ENCODE assay signal across 1 cellular context in genomic region chr20:37178839-37179670, GRCh38.
TF ChIP-seq lines count a peak whose summit lies in the region.

Gene MROH8 (minus strand): TSS chr20:37179548.
Gene RPN2 (plus strand): TSS chr20:37179330. CDS start chr20:37179357, 27 bp downstream.

TF ChIP-seq in GM12878, 131 proteins besides CTCF, POLR2A, EP300 and RAD21 (continued from another document and continues in another):
- TF ChIP-seq TCF12 (IDR thresholded peaks at IDR 0.05; ENCODE audit: low read depth, low read length): 0 out of 2 replicates have a peak, but pooled peaks have one; percentile 12
- peak; percentile 10; the same call in 1 of the 2 replicates for TF ChIP-seq MTA2 (IDR thresholded peaks at IDR 0.05; ENCODE audit: low read depth)
- TF ChIP-seq CBX3 (IDR thresholded peaks at IDR 0.05; ENCODE audit: borderline replicate concordance, low read depth): no peak
- TF ChIP-seq RBBP5 (conservative IDR thresholded peaks at IDR 0.05): no peak
- TF ChIP-seq BHLHE40 (IDR thresholded peaks at IDR 0.05; ENCODE audit: borderline replicate concordance in 1 of 2, low read depth in 2 of 2, low read length in 1 of 2): peak; percentile 96 to 99
- TF ChIP-seq MLLT1 (IDR thresholded peaks at IDR 0.05): peak; percentile 77; the same call in 1 of the 2 replicates
- no peak for TF ChIP-seq RAD51 (IDR thresholded peaks at IDR 0.05)
- TF ChIP-seq NFYA (IDR thresholded peaks at IDR 0.05; ENCODE audit: borderline replicate concordance, low read depth, low read length): peak; percentile 60
- peak; percentile 26; the same call in 1 of the 2 replicates for TF ChIP-seq NFIC (IDR thresholded peaks at IDR 0.05; ENCODE audit: low read depth, low read length)
- peak; percentile 33 for TF ChIP-seq HCFC1 (IDR thresholded peaks at IDR 0.05; ENCODE audit: low read length)
- TF ChIP-seq ASH2L (IDR thresholded peaks at IDR 0.05; ENCODE audit: borderline replicate concordance, low read depth): no peak
- TF ChIP-seq ZNF687 (IDR thresholded peaks at IDR 0.05): no peak
- TF ChIP-seq IKZF1 (conservative IDR thresholded peaks at IDR 0.05): peak; percentile 95
- peak; percentile 55; the same call in 1 of the 2 replicates for TF ChIP-seq TBL1XR1 (IDR thresholded peaks at IDR 0.05; ENCODE audit: low read depth, low read length)
- TF ChIP-seq CHD2 (IDR thresholded peaks at IDR 0.05; ENCODE audit: borderline replicate concordance, low read depth, low read length): peak; percentile 87
- TF ChIP-seq ZNF207 (IDR thresholded peaks at IDR 0.05; ENCODE audit: borderline replicate concordance): peak; percentile 98
- peak; percentile 64; the same call in 1 of the 2 replicates for TF ChIP-seq CBFB (IDR thresholded peaks at IDR 0.05; ENCODE audit: low read depth)
- TF ChIP-seq, protein P1, sequence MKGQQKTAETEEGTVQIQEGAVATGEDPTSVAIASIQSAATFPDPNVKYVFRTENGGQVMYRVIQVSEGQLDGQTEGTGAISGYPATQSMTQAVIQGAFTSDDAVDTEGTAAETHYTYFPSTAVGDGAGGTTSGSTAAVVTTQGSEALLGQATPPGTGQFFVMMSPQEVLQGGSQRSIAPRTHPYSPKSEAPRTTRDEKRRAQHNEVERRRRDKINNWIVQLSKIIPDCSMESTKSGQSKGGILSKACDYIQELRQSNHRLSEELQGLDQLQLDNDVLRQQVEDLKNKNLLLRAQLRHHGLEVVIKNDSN (IDR thresholded peaks at IDR 0.05; ENCODE audit: borderline replicate concordance, extremely low read length, insufficient read depth, low read depth, low read length): no peak
- TF ChIP-seq TCF3 (IDR thresholded peaks at IDR 0.05; ENCODE audit: borderline replicate concordance, insufficient read depth, low read depth, low read length): no peak
- TF ChIP-seq POLR2AphosphoS2 (IDR thresholded peaks at IDR 0.05; ENCODE audit: low read depth, low read length): 0 out of 2 replicates have a peak, but pooled peaks have one; percentile 47
- peak; percentile 78; the same call in 1 of the 2 replicates for TF ChIP-seq GABPA (IDR thresholded peaks at IDR 0.05; ENCODE audit: low read depth)
- no peak for TF ChIP-seq NR2C1 (IDR thresholded peaks at IDR 0.05)
- TF ChIP-seq MYC (IDR thresholded peaks at IDR 0.05; ENCODE audit: insufficient read depth, insufficient read length, insufficient replicate concordance, low read length, severe bottlenecking): no peak
- TF ChIP-seq ZNF24 (IDR thresholded peaks at IDR 0.05): no peak
- no peak for TF ChIP-seq SUZ12 (IDR thresholded peaks at IDR 0.05; ENCODE audit: unreplicated experiment)
- peak; percentile 56 to 62; a peak in 3 of 4 replicates for TF ChIP-seq IKZF2 (IDR thresholded peaks at IDR 0.05)
- TF ChIP-seq, protein P2, sequence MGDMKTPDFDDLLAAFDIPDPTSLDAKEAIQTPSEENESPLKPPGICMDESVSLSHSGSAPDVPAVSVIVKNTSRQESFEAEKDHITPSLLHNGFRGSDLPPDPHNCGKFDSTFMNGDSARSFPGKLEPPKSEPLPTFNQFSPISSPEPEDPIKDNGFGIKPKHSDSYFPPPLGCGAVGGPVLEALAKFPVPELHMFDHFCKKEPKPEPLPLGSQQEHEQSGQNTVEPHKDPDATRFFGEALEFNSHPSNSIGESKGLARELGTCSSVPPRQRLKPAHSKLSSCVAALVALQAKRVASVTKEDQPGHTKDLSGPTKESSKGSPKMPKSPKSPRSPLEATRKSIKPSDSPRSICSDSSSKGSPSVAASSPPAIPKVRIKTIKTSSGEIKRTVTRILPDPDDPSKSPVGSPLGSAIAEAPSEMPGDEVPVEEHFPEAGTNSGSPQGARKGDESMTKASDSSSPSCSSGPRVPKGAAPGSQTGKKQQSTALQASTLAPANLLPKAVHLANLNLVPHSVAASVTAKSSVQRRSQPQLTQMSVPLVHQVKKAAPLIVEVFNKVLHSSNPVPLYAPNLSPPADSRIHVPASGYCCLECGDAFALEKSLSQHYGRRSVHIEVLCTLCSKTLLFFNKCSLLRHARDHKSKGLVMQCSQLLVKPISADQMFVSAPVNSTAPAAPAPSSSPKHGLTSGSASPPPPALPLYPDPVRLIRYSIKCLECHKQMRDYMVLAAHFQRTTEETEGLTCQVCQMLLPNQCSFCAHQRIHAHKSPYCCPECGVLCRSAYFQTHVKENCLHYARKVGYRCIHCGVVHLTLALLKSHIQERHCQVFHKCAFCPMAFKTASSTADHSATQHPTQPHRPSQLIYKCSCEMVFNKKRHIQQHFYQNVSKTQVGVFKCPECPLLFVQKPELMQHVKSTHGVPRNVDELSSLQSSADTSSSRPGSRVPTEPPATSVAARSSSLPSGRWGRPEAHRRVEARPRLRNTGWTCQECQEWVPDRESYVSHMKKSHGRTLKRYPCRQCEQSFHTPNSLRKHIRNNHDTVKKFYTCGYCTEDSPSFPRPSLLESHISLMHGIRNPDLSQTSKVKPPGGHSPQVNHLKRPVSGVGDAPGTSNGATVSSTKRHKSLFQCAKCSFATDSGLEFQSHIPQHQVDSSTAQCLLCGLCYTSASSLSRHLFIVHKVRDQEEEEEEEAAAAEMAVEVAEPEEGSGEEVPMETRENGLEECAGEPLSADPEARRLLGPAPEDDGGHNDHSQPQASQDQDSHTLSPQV (IDR thresholded peaks at IDR 0.05): no peak
- TF ChIP-seq RELA (IDR thresholded peaks at IDR 0.05; ENCODE audit: borderline replicate concordance, partially characterized antibody): peak; percentile 72
- TF ChIP-seq, protein P3, sequence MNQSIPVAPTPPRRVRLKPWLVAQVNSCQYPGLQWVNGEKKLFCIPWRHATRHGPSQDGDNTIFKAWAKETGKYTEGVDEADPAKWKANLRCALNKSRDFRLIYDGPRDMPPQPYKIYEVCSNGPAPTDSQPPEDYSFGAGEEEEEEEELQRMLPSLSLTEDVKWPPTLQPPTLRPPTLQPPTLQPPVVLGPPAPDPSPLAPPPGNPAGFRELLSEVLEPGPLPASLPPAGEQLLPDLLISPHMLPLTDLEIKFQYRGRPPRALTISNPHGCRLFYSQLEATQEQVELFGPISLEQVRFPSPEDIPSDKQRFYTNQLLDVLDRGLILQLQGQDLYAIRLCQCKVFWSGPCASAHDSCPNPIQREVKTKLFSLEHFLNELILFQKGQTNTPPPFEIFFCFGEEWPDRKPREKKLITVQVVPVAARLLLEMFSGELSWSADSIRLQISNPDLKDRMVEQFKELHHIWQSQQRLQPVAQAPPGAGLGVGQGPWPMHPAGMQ (IDR thresholded peaks at IDR 0.05; ENCODE audit: borderline replicate concordance): no peak
- TF ChIP-seq, protein P4, sequence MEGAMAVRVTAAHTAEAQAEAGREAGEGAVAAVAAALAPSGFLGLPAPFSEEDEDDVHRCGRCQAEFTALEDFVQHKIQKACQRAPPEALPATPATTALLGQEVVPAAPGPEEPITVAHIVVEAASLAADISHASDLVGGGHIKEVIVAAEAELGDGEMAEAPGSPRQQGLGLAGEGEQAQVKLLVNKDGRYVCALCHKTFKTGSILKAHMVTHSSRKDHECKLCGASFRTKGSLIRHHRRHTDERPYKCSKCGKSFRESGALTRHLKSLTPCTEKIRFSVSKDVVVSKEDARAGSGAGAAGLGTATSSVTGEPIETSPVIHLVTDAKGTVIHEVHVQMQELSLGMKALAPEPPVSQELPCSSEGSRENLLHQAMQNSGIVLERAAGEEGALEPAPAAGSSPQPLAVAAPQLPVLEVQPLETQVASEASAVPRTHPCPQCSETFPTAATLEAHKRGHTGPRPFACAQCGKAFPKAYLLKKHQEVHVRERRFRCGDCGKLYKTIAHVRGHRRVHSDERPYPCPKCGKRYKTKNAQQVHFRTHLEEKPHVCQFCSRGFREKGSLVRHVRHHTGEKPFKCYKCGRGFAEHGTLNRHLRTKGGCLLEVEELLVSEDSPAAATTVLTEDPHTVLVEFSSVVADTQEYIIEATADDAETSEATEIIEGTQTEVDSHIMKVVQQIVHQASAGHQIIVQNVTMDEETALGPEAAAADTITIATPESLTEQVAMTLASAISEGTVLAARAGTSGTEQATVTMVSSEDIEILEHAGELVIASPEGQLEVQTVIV (IDR thresholded peaks at IDR 0.05; ENCODE audit: borderline replicate concordance, partially characterized antibody): peak; percentile 97
- peak; percentile 73 for TF ChIP-seq LARP7 (IDR thresholded peaks at IDR 0.05)
- peak; percentile 99 for TF ChIP-seq JUND (IDR thresholded peaks at IDR 0.05; ENCODE audit: low read depth, low read length)
- TF ChIP-seq PML (IDR thresholded peaks at IDR 0.05; ENCODE audit: low read length): no peak; the same call in none of the 2 replicates
- peak; percentile 85 for TF ChIP-seq TAF1 (IDR thresholded peaks at IDR 0.05; ENCODE audit: borderline replicate concordance, low read depth, low read length)
- no peak for TF ChIP-seq SMAD1 (IDR thresholded peaks at IDR 0.05; ENCODE audit: low read depth, partially characterized antibody)
- peak; percentile 88 for TF ChIP-seq NBN (IDR thresholded peaks at IDR 0.05)
- peak; percentile 56; the same call in 1 of the 2 replicates for TF ChIP-seq NR2F1 (conservative IDR thresholded peaks at IDR 0.05)
- TF ChIP-seq ETV6 (conservative IDR thresholded peaks at IDR 0.05 in 1 of 2, IDR thresholded peaks at IDR 0.05 in 1 of 2; ENCODE audit: borderline replicate concordance in 1 of 2, low read depth in 1 of 2): no peak
- TF ChIP-seq MEF2A (IDR thresholded peaks at IDR 0.05; ENCODE audit: insufficient read depth, low read depth, low read length): 0 out of 2 replicates have a peak, but pooled peaks have one; percentile 16
- peak; percentile 67; the same call in 1 of the 2 replicates for TF ChIP-seq BACH1 (IDR thresholded peaks at IDR 0.05; ENCODE audit: borderline replicate concordance)
- peak; percentile 99 for TF ChIP-seq CHD1 (IDR thresholded peaks at IDR 0.05; ENCODE audit: low read depth, low read length)
- TF ChIP-seq BCL11A (IDR thresholded peaks at IDR 0.05; ENCODE audit: low read depth, low read length): no peak
- TF ChIP-seq, protein P5, sequence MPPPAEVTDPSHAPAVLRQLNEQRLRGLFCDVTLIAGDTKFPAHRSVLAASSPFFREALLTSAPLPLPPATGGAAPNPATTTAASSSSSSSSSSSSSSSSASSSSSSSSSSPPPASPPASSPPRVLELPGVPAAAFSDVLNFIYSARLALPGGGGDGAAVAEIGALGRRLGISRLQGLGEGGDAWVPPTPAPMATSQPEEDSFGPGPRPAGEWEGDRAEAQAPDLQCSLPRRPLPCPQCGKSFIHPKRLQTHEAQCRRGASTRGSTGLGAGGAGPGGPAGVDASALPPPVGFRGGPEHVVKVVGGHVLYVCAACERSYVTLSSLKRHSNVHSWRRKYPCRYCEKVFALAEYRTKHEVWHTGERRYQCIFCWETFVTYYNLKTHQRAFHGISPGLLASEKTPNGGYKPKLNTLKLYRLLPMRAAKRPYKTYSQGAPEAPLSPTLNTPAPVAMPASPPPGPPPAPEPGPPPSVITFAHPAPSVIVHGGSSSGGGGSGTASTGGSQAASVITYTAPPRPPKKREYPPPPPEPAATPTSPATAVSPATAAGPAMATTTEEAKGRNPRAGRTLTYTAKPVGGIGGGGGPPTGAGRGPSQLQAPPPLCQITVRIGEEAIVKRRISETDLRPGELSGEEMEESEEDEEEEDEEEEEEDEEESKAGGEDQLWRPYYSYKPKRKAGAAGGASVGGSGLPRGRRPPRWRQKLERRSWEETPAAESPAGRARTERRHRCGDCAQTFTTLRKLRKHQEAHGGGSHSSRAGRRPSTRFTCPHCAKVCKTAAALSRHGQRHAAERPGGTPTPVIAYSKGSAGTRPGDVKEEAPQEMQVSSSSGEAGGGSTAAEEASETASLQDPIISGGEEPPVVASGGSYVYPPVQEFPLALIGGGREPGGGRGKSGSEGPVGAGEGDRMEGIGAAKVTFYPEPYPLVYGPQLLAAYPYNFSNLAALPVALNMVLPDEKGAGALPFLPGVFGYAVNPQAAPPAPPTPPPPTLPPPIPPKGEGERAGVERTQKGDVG (CRISPR knock-in tag; IDR thresholded peaks at IDR 0.05): no peak
- no peak for TF ChIP-seq NFXL1 (IDR thresholded peaks at IDR 0.05; ENCODE audit: borderline replicate concordance)
- no peak for TF ChIP-seq MYB (IDR thresholded peaks at IDR 0.05; ENCODE audit: borderline replicate concordance, low read depth, low read length)
- TF ChIP-seq MXI1 (IDR thresholded peaks at IDR 0.05; ENCODE audit: low read depth, low read length): peak; percentile 90
- peak; percentile 99 for TF ChIP-seq FOXK2 (IDR thresholded peaks at IDR 0.05)
